In genomic region chr17:41835800-41836549, GRCh38 we compare ENCODE assay signal across 8 cellular contexts. TPM values are rescaled to one million over a fixed set of nuclear protein-coding genes. Genes with fewer than 3 reads are reported as not detected.
DNase-seq lines count a peak whose midpoint lies in the region; ATAC-seq and TF ChIP-seq lines count a peak whose summit lies in the region.

NT5C3B (minus strand) TSS chr17:41836232; CDS start chr17:41836193, 39 bp downstream.

- peak within 1 kb of the TSS; percentile 8 for H3K27ac Mint-ChIP-seq in activated naive CD4-positive, alpha-beta T cell treated with anti-CD3 and anti-CD28 coated beads for 36 hours
- H3K27ac Mint-ChIP-seq in glutamatergic neuron (ENCODE audit: unreplicated experiment): peak within 1 kb of the TSS; percentile 30

- intact Hi-C loops in activated naive CD4-positive, alpha-beta T cell treated with anti-CD3 and anti-CD28 coated beads for 36 hours (cut with micrococcal nuclease): loop anchor here (2.0 kb wide), 1 partner anchor 29 kb away; the partner anchor contains the start of gene KLHL11

- no peaks in the 10 kb centered on the region for H4K20me1 ChIP-seq in osteoblast (ENCODE audit: insufficient read depth, low read length)

- H3K4me3 ChIP-seq in GM06990 (replicated peaks; ENCODE audit: low read depth, low read length) (peak within 1 kb of the TSS; percentile 83), osteoblast (ENCODE audit: insufficient read depth, low read length) (peak within 1 kb of the TSS; percentile 90), thymus (ENCODE audit: low read length) (peak within 1 kb of the TSS; percentile 67)

- CTCF ChIA-PET in activated naive CD4-positive, alpha-beta T cell treated with anti-CD3 and anti-CD28 coated beads for 36 hours (lab: Charles Lee): interaction anchor here (1.0 kb wide), 1 partner anchor 13 kb away, joined by 4 read pairs; no protein-coding TSS in a partner anchor

- H3K4me1 Mint-ChIP-seq in activated naive CD4-positive, alpha-beta T cell treated with anti-CD3 and anti-CD28 coated beads for 36 hours (ENCODE audit: low read depth): peaks cover 16% of the 10 kb centered on the region
- H3K4me1 Mint-ChIP-seq in glutamatergic neuron (ENCODE audit: low read depth, unreplicated experiment): peaks cover 6% of the 10 kb centered on the region

- peak within 1 kb of the TSS; percentile 80 for H3K4me3 Mint-ChIP-seq in activated naive CD4-positive, alpha-beta T cell treated with anti-CD3 and anti-CD28 coated beads for 36 hours
- peak within 1 kb of the TSS; percentile 85 for H3K4me3 Mint-ChIP-seq in glutamatergic neuron (ENCODE audit: unreplicated experiment)

- peak; percentile 56 for TF ChIP-seq POLR2A in Raji (IDR thresholded peaks at IDR 0.05; ENCODE audit: insufficient read depth, low read depth, low read length)

- H3K9me3 Mint-ChIP-seq in activated naive CD4-positive, alpha-beta T cell treated with anti-CD3 and anti-CD28 coated beads for 36 hours: no peaks in the 10 kb centered on the region
- peaks cover 3% of the 10 kb centered on the region for H3K9me3 Mint-ChIP-seq in glutamatergic neuron (ENCODE audit: unreplicated experiment)

- no peaks in the 10 kb centered on the region for H3K27me3 ChIP-seq in GM06990 (replicated peaks; ENCODE audit: control insufficient read depth, insufficient read depth, low read length)
- H3K27me3 ChIP-seq in osteoblast (ENCODE audit: insufficient read depth, low read length): no peaks in the 10 kb centered on the region
- H3K27me3 ChIP-seq in thymus (ENCODE audit: control insufficient read depth, insufficient read depth): no peaks in the 10 kb centered on the region

- WGBS in thymus: 1% methylated on average over 72 of the region's 72 CpGs

- no peaks in the 10 kb centered on the region for H3K27me3 Mint-ChIP-seq in activated naive CD4-positive, alpha-beta T cell treated with anti-CD3 and anti-CD28 coated beads for 36 hours (ENCODE audit: low read depth)
- H3K27me3 Mint-ChIP-seq in glutamatergic neuron (ENCODE audit: unreplicated experiment): no peaks in the 10 kb centered on the region

- no peak for TF ChIP-seq CTCF in GM06990 (IDR thresholded peaks at IDR 0.05; ENCODE audit: insufficient read depth, low read length, poor library complexity, severe bottlenecking)
- TF ChIP-seq CTCF in glutamatergic neuron (IDR thresholded peaks at IDR 0.05; ENCODE audit: partially characterized antibody, unreplicated experiment): no peak
- TF ChIP-seq CTCF in osteoblast (IDR thresholded peaks at IDR 0.05; ENCODE audit: extremely low read depth, low read depth, low read length): no peak

- H3K9me3 ChIP-seq in osteoblast (ENCODE audit: low read depth, low read length) (no peaks in the 10 kb centered on the region), thymus (ENCODE audit: control insufficient read depth) (no peaks in the 10 kb centered on the region)

- peak within 1 kb of the TSS; percentile 79 for H3K4me2 ChIP-seq in osteoblast (ENCODE audit: insufficient read depth, low read length)

- peaks cover 4% of the 10 kb centered on the region for H3K36me3 Mint-ChIP-seq in activated naive CD4-positive, alpha-beta T cell treated with anti-CD3 and anti-CD28 coated beads for 36 hours (ENCODE audit: low read depth)
- no peaks in the 10 kb centered on the region for H3K36me3 Mint-ChIP-seq in glutamatergic neuron (ENCODE audit: unreplicated experiment)

- peaks cover 11% of the 10 kb centered on the region for H3K4me1 ChIP-seq in osteoblast (ENCODE audit: insufficient read depth, low read length)
- peaks cover 3% of the 10 kb centered on the region for H3K4me1 ChIP-seq in thymus (ENCODE audit: control insufficient read depth, insufficient read depth, low read length)

- ATAC-seq in HG02870 (IDR thresholded peaks at IDR 0.05; ENCODE audit: unreplicated experiment) (peak; percentile 62), GM18511 (IDR thresholded peaks at IDR 0.05; ENCODE audit: unreplicated experiment) (no peak)

- no peaks in the 10 kb centered on the region; the same call in 1 of the 2 replicates for H3K36me3 ChIP-seq in GM06990 (ENCODE audit: control insufficient read depth, insufficient read depth, low read length)
- H3K36me3 ChIP-seq in osteoblast (ENCODE audit: insufficient read depth, low read length): peaks cover 19% of the 10 kb centered on the region
- no peaks in the 10 kb centered on the region for H3K36me3 ChIP-seq in thymus (ENCODE audit: control insufficient read depth, insufficient read depth)

- peaks cover 7% of the 10 kb centered on the region for H3K79me2 ChIP-seq in osteoblast (ENCODE audit: insufficient read depth, low read length)

- peak within 1 kb of the TSS; percentile 73 for H2AFZ ChIP-seq in osteoblast (ENCODE audit: low read length)

- DNase-seq in GM06990 (ENCODE audit: extremely low read depth, insufficient read length) (peak; percentile 65), glutamatergic neuron (peak; percentile 77), osteoblast (ENCODE audit: insufficient read length, low spot score, missing footprints) (peak; percentile 97)
- peak; percentile 52 for DNase-seq in activated naive CD4-positive, alpha-beta T cell treated with anti-CD3 and anti-CD28 coated beads for 36 hours

- peak within 1 kb of the TSS; percentile 45 for H3K27ac ChIP-seq in osteoblast (ENCODE audit: low read depth, low read length)
- no peak within 1 kb of the TSS for H3K27ac ChIP-seq in thymus (ENCODE audit: low read depth)

RNA-seq across cellular contexts. Expression of gene NT5C3B, which starts in this region (rescaled TPM):
- total RNA-seq in activated naive CD4-positive, alpha-beta T cell treated with anti-CD3 and anti-CD28 coated beads for 36 hours: 10 to 100 TPM; 25.9 to 28.1 TPM
- 165 TPM for total RNA-seq in glutamatergic neuron (ENCODE audit: unreplicated experiment)
- 69.8 and 70.4 TPM in 2 replicates for total RNA-seq in osteoblast
- 57.3 TPM for polyA plus RNA-seq in thymus
